In genomic region chrX:154799554-154800348, GRCh38 we compare ENCODE assay signal across 9 cellular contexts. TPM values are rescaled to one million over a fixed set of nuclear protein-coding genes. Genes with fewer than 3 reads are reported as not detected.
A peak's percentile ranks its signal among the peaks of the same experiment; 100 is the strongest.
DNase-seq lines count a peak whose midpoint lies in the region; ATAC-seq and TF ChIP-seq lines count a peak whose summit lies in the region.
"Had no signal": no experiment of that assay in that cellular context is flagged by ENCODE, and none has a peak within 500 bp of the region (broad histone marks: within the 10 kb centered on the region; RNA-seq: fewer than 3 reads in every experiment).

No MANE protein-coding gene starts in this region.

- WGBS in heart left ventricle, 4 donors = 45 to 51% (median 48%) methylated on average over 9 of the region's 9 CpGs
- WGBS in aorta, 2 donors = 67 to 78% methylated on average over 9 of the region's 9 CpGs

- peaks cover 0 to 21% (median 8%) of the 10 kb centered on the region in 12 donors for H3K4me1 ChIP-seq in heart left ventricle
- peaks cover 0 to 14% of the 10 kb centered on the region in 2 donors for H3K4me1 ChIP-seq in right atrium auricular region
- H3K4me1 ChIP-seq in SJCRH30 = peaks cover 10% of the 10 kb centered on the region; the same call in 1 of the 2 replicates
- H3K4me1 ChIP-seq in aorta (ENCODE audit: control insufficient read depth in 1 of 2, insufficient read depth in 2 of 2, low read length in 2 of 2) = no peaks in the 10 kb centered on the region

- H3K27ac ChIP-seq in heart left ventricle = peak overlapping the region in 6 of 12 donors; percentile 0 to 88 (median 42)
- H3K27ac ChIP-seq in right atrium auricular region = peak overlapping the region in 1 of 2 donors; percentile 35
- H3K27ac ChIP-seq in SJCRH30 = no peak overlapping the region
- H3K27ac ChIP-seq in aorta (ENCODE audit: low read depth in 1 of 2, low read length in 2 of 2) = no peak overlapping the region

- intact Hi-C loops in heart left ventricle (cut with DNase I) = no loop called here
- intact Hi-C loops in aorta (cut with DNase I) = no loop called here

- peak in 3 of 4 donors; percentile 35 to 39 (median 35) for ATAC-seq in heart left ventricle
- ATAC-seq in aorta (ENCODE audit: low FRiP score) = peak; percentile 36
- ATAC-seq in HG02938 (IDR thresholded peaks at IDR 0.05; ENCODE audit: unreplicated experiment) = no peak
- no peak for ATAC-seq in HG02642 (IDR thresholded peaks at IDR 0.05; ENCODE audit: poor library complexity, unreplicated experiment)

- H3K4me3 ChIP-seq in heart left ventricle = no peak overlapping the region
- no peak overlapping the region for H3K4me3 ChIP-seq in right atrium auricular region
- H3K4me3 ChIP-seq in SJCRH30 = no peak overlapping the region
- no peak overlapping the region for H3K4me3 ChIP-seq in aorta (ENCODE audit: low read length in 2 of 2)

- H3K27me3 ChIP-seq in heart left ventricle = peaks cover 0 to 5% (median 0%) of the 10 kb centered on the region in 9 donors
- H3K27me3 ChIP-seq in right atrium auricular region = no peaks in the 10 kb centered on the region
- no peaks in the 10 kb centered on the region for H3K27me3 ChIP-seq in SJCRH30
- H3K27me3 ChIP-seq in aorta (ENCODE audit: control insufficient read depth in 1 of 2, insufficient read depth in 2 of 2, low read length in 1 of 2) = no peaks in the 10 kb centered on the region

- no peak for DNase-seq in heart left ventricle
- DNase-seq in right atrium auricular region (ENCODE audit: low spot score) = no peak
- peak; percentile 67 to 71 for DNase-seq in SJCRH30
- peak; percentile 31 for DNase-seq in iris pigment epithelial cell (ENCODE audit: low read depth)
- DNase-seq in aorta = no peak
- no peak for DNase-seq in activated CD4-positive, alpha-beta T cell treated with anti-CD3 and anti-CD28 coated beads for 1 hour
- DNase-seq: activated B cell treated with CpG ODN at 0.5 μM for 24 hours had no signal

- TF ChIP-seq CTCF in heart left ventricle (IDR thresholded peaks at IDR 0.05) (no peak), right atrium auricular region (IDR thresholded peaks at IDR 0.05) (no peak)

- no peak for TF ChIP-seq POLR2A in heart left ventricle (IDR thresholded peaks at IDR 0.05)

- H3K9me3 ChIP-seq in heart left ventricle (no peaks in the 10 kb centered on the region), right atrium auricular region (no peaks in the 10 kb centered on the region), SJCRH30 (replicated peaks) (no peaks in the 10 kb centered on the region), aorta (ENCODE audit: control insufficient read depth, low read length) (no peaks in the 10 kb centered on the region)

- H3K36me3 ChIP-seq in heart left ventricle (no peaks in the 10 kb centered on the region), right atrium auricular region (no peaks in the 10 kb centered on the region), SJCRH30 (no peaks in the 10 kb centered on the region), aorta (ENCODE audit: control insufficient read depth in 1 of 2, insufficient read depth in 2 of 2, low read length in 1 of 2) (no peaks in the 10 kb centered on the region)

RNA-seq across cellular contexts. Expression of gene MPP1, which starts 5.5 kb away (rescaled TPM):
- total RNA-seq in heart left ventricle = 10 to 100 TPM; 17.7 to 73.2 (median 39.1) TPM
- 10 to 100 TPM; 18.5 to 20.9 TPM for polyA plus RNA-seq in heart left ventricle
- 10 to 100 TPM; 20.1 to 27.5 TPM for total RNA-seq in right atrium auricular region
- 0.43 TPM in 1 of 2 replicates, not detected in the other for total RNA-seq in SJCRH30 (2014; rRNA removed; shearing (Covaris generic))
- total RNA-seq in aorta = 10 to 100 TPM; 37.4 to 45.7 TPM
- polyA plus RNA-seq in aorta = 10 to 100 TPM; 23.4 to 38.3 TPM

RNA-seq across cellular contexts. Expression of gene SMIM9, which starts 34.7 kb away (rescaled TPM):
- total RNA-seq in heart left ventricle (under 1 TPM in 2 of 9 donors, not detected in 7; 0.29 to 0.32 TPM), right atrium auricular region (not detected), aorta (under 1 TPM in 1 of 2 donors, not detected in 1; 0.39 TPM)
- polyA plus RNA-seq in heart left ventricle (not detected), aorta (not detected)
- not detected in 2 replicates for total RNA-seq in SJCRH30 (2014; rRNA removed; shearing (Covaris generic))
- total RNA-seq: activated B cell treated with CpG ODN at 0.5 μM for 24 hours had no signal

RNA-seq across cellular contexts. Expression of gene DKC1, which starts 37.1 kb away (rescaled TPM):
- total RNA-seq in heart left ventricle = 10 to 100 TPM; 12.9 to 31.0 (median 23.6) TPM
- polyA plus RNA-seq in heart left ventricle = 10 to 100 TPM; 13.7 to 31.9 TPM
- 10 to 100 TPM; 13.5 to 15.2 TPM for total RNA-seq in right atrium auricular region
- total RNA-seq in SJCRH30 (2014; rRNA removed; shearing (Covaris generic)) = 91.0 and 97.8 TPM in 2 replicates
- 10 to 100 TPM; 25.2 to 29.8 TPM for total RNA-seq in aorta
- 10 to 100 TPM; 15.1 to 31.9 TPM for polyA plus RNA-seq in aorta

RNA-seq across cellular contexts. Expression of gene GAB3, which starts 48.9 kb away (rescaled TPM):
- 10 to 100 TPM; 11.5 to 29.0 (median 18.6) TPM for total RNA-seq in heart left ventricle
- polyA plus RNA-seq in heart left ventricle = 10 to 100 TPM in 1 of 2 donors, 1 to 10 TPM in 1; 7.2 to 12.3 TPM
- 10 to 100 TPM; 13.5 to 16.9 TPM for total RNA-seq in right atrium auricular region
- total RNA-seq in SJCRH30 (2014; rRNA removed; shearing (Covaris generic)) = 0.03 TPM in 1 of 2 replicates, not detected in the other
- total RNA-seq in aorta = 10 to 100 TPM in 1 of 2 donors, 1 to 10 TPM in 1; 5.2 to 12.8 TPM
- polyA plus RNA-seq in aorta = 1 to 10 TPM; 1.6 to 4.1 TPM

Comparison
In these comparisons a context has a peak if more than half of its experiments do, and no peak if none do; other contexts are left out.
1. ATAC-seq: peak in heart left ventricle (3 of 4) and aorta (single experiment); none in HG02938 (single experiment) and HG02642 (single experiment).
2. DNase-seq: peak in SJCRH30 (2 of 2) and iris pigment epithelial cell (single experiment); none in heart left ventricle (0 of 5), right atrium auricular region (single experiment), aorta (0 of 2) and activated CD4-positive, alpha-beta T cell treated with anti-CD3 and anti-CD28 coated beads for 1 hour (single experiment).
3. RNA of gene MPP1, which starts 5.5 kb away (total RNA-seq): 37.4 to 45.7 TPM in aorta, 17.7 to 73.2 TPM in heart left ventricle and 20.1 to 27.5 TPM in right atrium auricular region; 0.43 TPM in SJCRH30; every median in the first group is over 10 times any median in the second.